ENCODE assay signal across 8 cellular contexts in the genomic region with DNA sequence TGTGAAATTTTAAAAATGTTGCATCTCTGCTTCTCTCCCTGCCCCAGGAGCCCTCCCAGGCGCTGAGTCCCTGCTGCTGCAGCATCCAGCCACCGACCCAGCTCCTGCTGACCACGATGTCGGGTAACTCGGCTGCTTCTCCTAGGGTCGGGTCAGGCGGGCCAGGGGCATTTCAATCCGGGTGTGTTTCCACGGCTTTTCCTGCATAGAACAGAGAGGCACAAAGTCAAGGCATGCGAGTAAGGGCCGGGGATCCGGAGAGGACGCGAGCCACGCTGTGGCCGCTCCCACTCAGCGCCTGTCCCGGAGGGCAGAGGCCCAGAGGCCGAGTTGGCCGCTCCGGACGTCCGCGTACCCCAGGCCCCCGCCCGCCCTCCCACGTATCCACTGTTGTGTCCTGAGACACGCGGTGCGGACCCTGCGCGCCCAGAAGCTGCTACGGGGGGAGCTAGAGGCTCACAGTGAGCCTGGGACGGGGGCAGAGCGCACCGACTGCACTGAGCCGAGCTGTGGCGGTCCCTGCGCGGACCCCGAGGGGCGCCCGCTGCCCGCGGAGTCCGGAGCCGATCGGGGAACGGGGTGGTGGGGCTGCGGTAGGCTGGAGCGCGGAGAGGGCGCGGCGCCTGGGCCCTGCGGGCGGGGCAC. TPM values are rescaled to one million over a fixed set of nuclear protein-coding genes. Genes with fewer than 3 reads are reported as not detected.
DNase-seq lines count a peak whose midpoint lies in the region; ATAC-seq and TF ChIP-seq lines count a peak whose summit lies in the region.

A gene with protein sequence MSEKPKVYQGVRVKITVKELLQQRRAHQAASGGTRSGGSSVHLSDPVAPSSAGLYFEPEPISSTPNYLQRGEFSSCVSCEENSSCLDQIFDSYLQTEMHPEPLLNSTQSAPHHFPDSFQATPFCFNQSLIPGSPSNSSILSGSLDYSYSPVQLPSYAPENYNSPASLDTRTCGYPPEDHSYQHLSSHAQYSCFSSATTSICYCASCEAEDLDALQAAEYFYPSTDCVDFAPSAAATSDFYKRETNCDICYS (plus strand): TSS at position 81 of the 645 bp plus-strand sequence. CDS start 36 bp downstream, at position 117.

- peak within 1 kb of the TSS; percentile 43; the same call in 1 of the 2 replicates for H3K4me3 ChIP-seq in GM08714 (ENCODE audit: low read length)
- peak within 1 kb of the TSS; percentile 54 to 87 (median 75) for H3K4me3 ChIP-seq in dorsolateral prefrontal cortex

- ATAC-seq in HG03108 (IDR thresholded peaks at IDR 0.05; ENCODE audit: unreplicated experiment): peak; percentile 21
- peak; percentile 54 to 55 for ATAC-seq in naive B cell (ENCODE audit: low read depth in 2 of 2)

- H3K9me3 Mint-ChIP-seq in naive B cell: no peaks in the 10 kb centered on the region

- H3K27me3 Mint-ChIP-seq in naive B cell: peaks cover 9 to 24% (median 17%) of the 10 kb centered on the region in 3 donors

- no peaks in the 10 kb centered on the region for H3K36me3 Mint-ChIP-seq in naive B cell

- H3K4me1 Mint-ChIP-seq in naive B cell: peaks cover 28 to 57% (median 46%) of the 10 kb centered on the region in 3 donors

- TF ChIP-seq CTCF in dorsolateral prefrontal cortex (IDR thresholded peaks at IDR 0.05 in 54 of 56, conservative IDR thresholded peaks at IDR 0.05 in 2 of 56; ENCODE audit: low read depth in 1 of 56, partially characterized antibody in 56 of 56): no peak

- H3K27me3 ChIP-seq in dorsolateral prefrontal cortex: no peaks in the 10 kb centered on the region

- H3K4me3 Mint-ChIP-seq in naive B cell: peak within 1 kb of the TSS; percentile 60 to 89 (median 82)

- H3K27ac Mint-ChIP-seq in naive B cell: no peak within 1 kb of the TSS

- DNase-seq in dorsolateral prefrontal cortex (peak in 1 of 10 donors; percentile 56), naive B cell (no peak), kidney glomerular epithelial cell (lab: John Stamatoyannopoulos, UW) (no peak), KG1 (lab: John Stamatoyannopoulos, UW) (no peak)
- DNase-seq in central memory CD4-positive, alpha-beta T cell: no peak
- no peak for DNase-seq in stimulated activated CD4-positive, alpha-beta T cell treated with anti-CD3 and anti-CD28 coated beads, Interleukin-15, amount 100 ng/mL, for 24 hours

- intact Hi-C loops in dorsolateral prefrontal cortex (cut with DNase I): no loop called here

- H3K27ac ChIP-seq in dorsolateral prefrontal cortex: peak within 1 kb of the TSS in 51 of 59 donors; percentile 34 to 89 (median 72)

RNA-seq across cellular contexts. Expression of the gene that starts here (rescaled TPM):
- total RNA-seq in dorsolateral prefrontal cortex: 10 to 100 TPM in 2 of 120 experiments, 1 to 10 TPM in 118; 1.5 to 11.0 (median 5.0) TPM
- under 1 TPM in 1 of 6 donors, not detected in 5; 0.77 TPM for polyA plus RNA-seq in naive B cell (ENCODE audit: low read depth in 6 of 6)

Comparison
In these comparisons a context has a peak if more than half of its experiments do, and no peak if none do; other contexts are left out.
1. Peak in ATAC-seq in naive B cell; RNA of the gene not detected or under 1 TPM.